In the genomic region with DNA sequence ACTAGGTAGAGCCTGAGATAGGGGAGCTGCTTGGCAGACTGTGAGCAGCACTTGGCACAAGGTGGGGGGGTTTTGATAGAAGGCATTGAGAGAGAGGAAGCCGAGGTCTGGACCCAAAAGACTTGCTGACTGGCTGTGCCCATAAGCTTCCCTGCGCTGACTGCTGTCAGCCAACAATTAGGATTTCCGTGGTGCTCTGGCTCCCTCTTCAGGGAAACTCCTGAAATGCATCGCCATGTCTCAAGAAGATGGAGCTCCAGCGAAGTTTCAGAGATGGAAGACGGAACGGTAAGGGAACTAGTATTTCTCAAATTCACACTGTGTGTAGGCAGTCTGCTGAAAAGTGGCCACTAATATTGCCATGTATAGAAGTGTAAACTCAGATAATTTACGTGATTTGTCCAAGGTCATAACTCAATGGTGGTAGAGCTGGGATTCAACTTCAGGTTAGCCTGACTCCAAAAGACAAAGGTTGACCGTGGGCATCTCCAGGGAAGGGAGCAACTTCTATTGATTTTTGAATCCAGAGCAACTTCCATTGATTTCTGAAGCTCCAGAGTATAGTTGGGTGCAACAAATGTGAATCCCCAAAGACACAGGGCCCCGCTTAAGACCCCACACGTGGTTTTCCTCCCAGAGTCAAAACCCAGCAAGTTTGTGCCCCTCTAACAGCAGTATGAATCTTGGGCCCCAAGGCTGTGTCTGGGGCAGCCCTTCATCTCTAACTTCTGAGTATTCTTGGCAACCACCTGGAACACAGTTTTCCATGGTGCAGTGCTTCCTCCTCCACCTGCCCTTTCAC, we compare ENCODE assay signal across 8 cellular contexts. TPM values are rescaled to one million over a fixed set of nuclear protein-coding genes. Genes with fewer than 3 reads are reported as not detected.
DNase-seq lines count a peak whose midpoint lies in the region; ATAC-seq and TF ChIP-seq lines count a peak whose summit lies in the region.

No MANE protein-coding gene starts in this region.

- intact Hi-C loops in CD8-positive, alpha-beta T cell (cut with DNase I, micrococcal nuclease), result loop anchor here (1.0 kb wide), 5 partner anchors 17 to 406 kb away; no protein-coding TSS in a partner anchor
- intact Hi-C loops in colonic mucosa (cut with DNase I), result loop anchor here (5.0 kb wide), 2 partner anchors 271 to 406 kb away; no protein-coding TSS in a partner anchor

- CTCF ChIA-PET in CD8-positive, alpha-beta T cell (lab: Charles Lee), result interaction anchor here (0.6 to 3.6 kb wide), 44 partner anchors 9 to 1359 kb away, joined by 3 to 89 read pairs (median 4); a partner anchor contains a TSS

- peak; percentile 95 for TF ChIP-seq CTCF in CD8-positive, alpha-beta T cell (IDR thresholded peaks at IDR 0.05)
- peak; percentile 85 for TF ChIP-seq CTCF in colonic mucosa (IDR thresholded peaks at IDR 0.05)

- H3K9ac ChIP-seq in colonic mucosa (ENCODE audit: low read depth in 2 of 2, low read length in 2 of 2), result no peak overlapping the region

- H3K4me1 ChIP-seq in CD8-positive, alpha-beta T cell (ENCODE audit: insufficient read depth, low read length), result no peaks in the 10 kb centered on the region
- H3K4me1 ChIP-seq in HAP-1, result no peaks in the 10 kb centered on the region
- no peaks in the 10 kb centered on the region for H3K4me1 ChIP-seq in colonic mucosa

- POLR2A ChIA-PET in CD8-positive, alpha-beta T cell (lab: Charles Lee), result interaction anchor here (0.9 to 1.0 kb wide), 3 partner anchors 18 to 270 kb away, joined by 3 read pairs; no protein-coding TSS in a partner anchor

- no peaks in the 10 kb centered on the region for H3K36me3 Mint-ChIP-seq in CD8-positive, alpha-beta T cell

- no peak overlapping the region for H3K4me3 ChIP-seq in CD8-positive, alpha-beta T cell (ENCODE audit: low read depth, low read length)
- H3K4me3 ChIP-seq in HAP-1, result no peak overlapping the region
- no peak overlapping the region for H3K4me3 ChIP-seq in colonic mucosa

- DNase-seq in CD8-positive, alpha-beta T cell, result peak; percentile 67 to 86 (median 69)
- DNase-seq in HAP-1 (ENCODE audit: low spot score in 2 of 2) (peak; percentile 61 to 78), NCI-H460 (ENCODE audit: extremely low read depth, low read depth) (peak; percentile 86), colonic mucosa (peak; percentile 84), lung microvascular endothelial cell (ENCODE audit: low read depth in 2 of 2) (peak; percentile 69 to 82)
- peak; percentile 87 for DNase-seq in activated CD4-positive, alpha-beta T cell treated with anti-CD3 and anti-CD28 coated beads for 48 hours
- DNase-seq in stimulated activated CD8-positive, alpha-beta memory T cell treated with anti-CD3 and anti-CD28 coated beads, Interleukin-12 subunit alpha, Interleukin-12 subunit beta, amount 100 ng/mL, for 24 hours (ENCODE audit: extremely low read depth), result peak; percentile 44

- H3K27me3 ChIP-seq in CD8-positive, alpha-beta T cell (ENCODE audit: insufficient read depth, low read length), result no peaks in the 10 kb centered on the region
- H3K27me3 ChIP-seq in HAP-1 (ENCODE audit: low read depth) (no peaks in the 10 kb centered on the region), colonic mucosa (no peaks in the 10 kb centered on the region)

- H3K4me1 Mint-ChIP-seq in CD8-positive, alpha-beta T cell (ENCODE audit: low read depth), result peaks cover 26% of the 10 kb centered on the region

- in situ Hi-C loops in HAP-1 (cut with MboI; ENCODE audit: low sequenced_read_pairs), result no loop called here

- no peaks in the 10 kb centered on the region for H3K9me3 Mint-ChIP-seq in CD8-positive, alpha-beta T cell

- H3K36me3 ChIP-seq in CD8-positive, alpha-beta T cell (ENCODE audit: insufficient read depth, low read length), result no peaks in the 10 kb centered on the region
- H3K36me3 ChIP-seq in HAP-1 (replicated peaks), result no peaks in the 10 kb centered on the region
- H3K36me3 ChIP-seq in colonic mucosa, result no peaks in the 10 kb centered on the region

- H3K27ac Mint-ChIP-seq in CD8-positive, alpha-beta T cell, result no peak overlapping the region

- ATAC-seq in CD8-positive, alpha-beta T cell, result peak; percentile 80
- ATAC-seq in HG02571 (IDR thresholded peaks at IDR 0.05; ENCODE audit: unreplicated experiment), result no peak

- no peak overlapping the region for H3K4me3 Mint-ChIP-seq in CD8-positive, alpha-beta T cell

- no peak overlapping the region for H3K27ac ChIP-seq in CD8-positive, alpha-beta T cell (ENCODE audit: low read depth, low read length)
- no peak overlapping the region for H3K27ac ChIP-seq in colonic mucosa

- H3K27me3 Mint-ChIP-seq in CD8-positive, alpha-beta T cell (ENCODE audit: low read depth), result peaks cover 2% of the 10 kb centered on the region

- no peaks in the 10 kb centered on the region for H3K9me3 ChIP-seq in CD8-positive, alpha-beta T cell (ENCODE audit: low read length)
- H3K9me3 ChIP-seq in HAP-1 (no peaks in the 10 kb centered on the region), colonic mucosa (no peaks in the 10 kb centered on the region)

RNA-seq across cellular contexts. Expression of a gene that starts 44.5 kb away (rescaled TPM):
- total RNA-seq in CD8-positive, alpha-beta T cell, result not detected
- not detected in 2 replicates for total RNA-seq in NCI-H460 (2014; rRNA removed; shearing (Covaris generic))
- polyA plus RNA-seq in NCI-H460 (2014; cell fraction: nucleus; rRNA removed), result not detected in 2 replicates
- total RNA-seq in colonic mucosa (not detected), lung microvascular endothelial cell (not detected in 2 replicates)

RNA-seq across cellular contexts. Expression of a gene that starts 52.0 kb away (rescaled TPM):
- total RNA-seq in CD8-positive, alpha-beta T cell, result not detected
- total RNA-seq in NCI-H460 (2014; rRNA removed; shearing (Covaris generic)), result not detected in 2 replicates
- not detected in 2 replicates for polyA plus RNA-seq in NCI-H460 (2014; cell fraction: nucleus; rRNA removed)
- not detected for total RNA-seq in colonic mucosa
- not detected in 2 replicates for total RNA-seq in lung microvascular endothelial cell

RNA-seq across cellular contexts. Expression of a gene that starts 55.7 kb away (rescaled TPM):
- not detected for total RNA-seq in CD8-positive, alpha-beta T cell
- not detected in 2 replicates for total RNA-seq in NCI-H460 (2014; rRNA removed; shearing (Covaris generic))
- not detected in 2 replicates for polyA plus RNA-seq in NCI-H460 (2014; cell fraction: nucleus; rRNA removed)
- total RNA-seq in colonic mucosa (not detected), lung microvascular endothelial cell (not detected in 2 replicates)
